8 cellular contexts compared by ENCODE assay signal in genomic region chr6:118708736-118709135, GRCh38. TPM values are rescaled to one million over a fixed set of nuclear protein-coding genes. Genes with fewer than 3 reads are reported as not detected.
A peak's percentile ranks its signal among the peaks of the same experiment; 100 is the strongest.
DNase-seq lines count a peak whose midpoint lies in the region; ATAC-seq and TF ChIP-seq lines count a peak whose summit lies in the region.

No MANE protein-coding gene starts in this region.

- POLR2A ChIA-PET in AG04450 (lab: Yijun Ruan, JAX), result interaction anchor here (0.7 to 1.8 kb wide), 3 partner anchors 40 to 301 kb away, joined by 4 to 15 read pairs (median 8); partner anchors contain the start of gene CEP85L

- no peaks in the 10 kb centered on the region for H3K36me3 ChIP-seq in tibial artery

- H3K27me3 ChIP-seq in AG04450 (ENCODE audit: control insufficient read depth, insufficient read depth, low read length), result no peaks in the 10 kb centered on the region
- no peaks in the 10 kb centered on the region for H3K27me3 ChIP-seq in right cardiac atrium (ENCODE audit: control insufficient read depth, insufficient read depth)
- no peaks in the 10 kb centered on the region for H3K27me3 ChIP-seq in tibial artery

- ATAC-seq in GM21423 (IDR thresholded peaks at IDR 0.05; ENCODE audit: unreplicated experiment), result peak; percentile 0
- ATAC-seq in right cardiac atrium, result no peak
- ATAC-seq in GM19035 (IDR thresholded peaks at IDR 0.05; ENCODE audit: unreplicated experiment), result no peak

- intact Hi-C loops in right cardiac atrium (cut with DNase I) (no loop called here), tibial artery (cut with DNase I; ENCODE audit: low total_unique reads) (loop anchor here (5.0 kb wide), 1 partner anchor 51 kb away; no protein-coding TSS in a partner anchor)

- H3K4me1 ChIP-seq in right cardiac atrium (ENCODE audit: control insufficient read depth, insufficient read depth, low read length) (peaks cover 5% of the 10 kb centered on the region), tibial artery (peaks cover 0 to 46% (median 17%) of the 10 kb centered on the region in 4 donors)

- CTCF ChIA-PET in AG04450 (lab: Charles Lee), result no interaction called here

- DNase-seq in AG04450 (ENCODE audit: low read depth, low spot score) (no peak), right cardiac atrium (no peak), tibial artery (no peak), HUDEP-2 (lab: John Stamatoyannopoulos, UW; ENCODE audit: unreplicated experiment in 76 of 76) (no peak), iPS-NIHi11 (ENCODE audit: low spot score) (no peak)

- TF ChIP-seq CTCF in AG04450 (IDR thresholded peaks at IDR 0.05; ENCODE audit: low read depth, low read length) (no peak), WI38 (IDR thresholded peaks at IDR 0.05; ENCODE audit: low read depth, low read length) (no peak), tibial artery (IDR thresholded peaks at IDR 0.05) (no peak)

- peak overlapping the region; percentile 92 for H3K27ac ChIP-seq in AG04450 (ENCODE audit: low read depth, low read length)
- peak overlapping the region; percentile 97 for H3K27ac ChIP-seq in right cardiac atrium (ENCODE audit: low read length)
- peak overlapping the region; percentile 68 to 69 for H3K27ac ChIP-seq in tibial artery

- H3K4me3 ChIP-seq in AG04450 (ENCODE audit: low read depth, low read length) (peak overlapping the region; percentile 63), WI38 (ENCODE audit: low read depth, low read length) (peak overlapping the region; percentile 60), right cardiac atrium (ENCODE audit: low read length) (peak overlapping the region; percentile 33), tibial artery (peak overlapping the region; percentile 35 to 50)

- no peaks in the 10 kb centered on the region for H3K9me3 ChIP-seq in AG04450 (ENCODE audit: control insufficient read depth, insufficient read depth, low read length)
- H3K9me3 ChIP-seq in right cardiac atrium (ENCODE audit: control insufficient read depth, low read length), result no peaks in the 10 kb centered on the region
- H3K9me3 ChIP-seq in tibial artery, result no peaks in the 10 kb centered on the region

- WGBS in right cardiac atrium, result 19% methylated on average over 5 of the region's 5 CpGs

RNA-seq across cellular contexts. Expression of gene CEP85L, which starts 57.3 kb away (rescaled TPM):
- polyA plus RNA-seq in AG04450 (2011; rRNA removed) (7.4 and 7.5 TPM in 2 replicates), right cardiac atrium (3.8 TPM)
- polyA minus RNA-seq in AG04450 (2011; rRNA and poly(A)+ RNA removed), result 31.1 and 49.6 TPM in 2 replicates
- total RNA-seq in right cardiac atrium, result 10 to 100 TPM in 1 of 4 donors, 1 to 10 TPM in 3; 6.3 to 11.5 (median 8.5) TPM
